Comparison of ENCODE assay signal across 11 cellular contexts in genomic region chr2:16507655-16508054, GRCh38.
DNase-seq lines count a peak whose midpoint lies in the region; ATAC-seq and TF ChIP-seq lines count a peak whose summit lies in the region.
"Had no signal": no experiment of that assay in that cellular context is flagged by ENCODE, and none has a peak within 500 bp of the region (broad histone marks: within the 10 kb centered on the region; RNA-seq: fewer than 3 reads in every experiment).

No MANE protein-coding gene starts in this region.

- no peaks in the 10 kb centered on the region for H3K9me3 ChIP-seq in iPS-15b (ENCODE audit: control insufficient read depth, insufficient read depth, low read length)

- H3K27me3 ChIP-seq in iPS-15b (ENCODE audit: control insufficient read depth, insufficient read depth, low read length) = peaks cover 27% of the 10 kb centered on the region

- no peak for ATAC-seq in stimulated activated naive CD8-positive, alpha-beta T cell treated with anti-CD3 and anti-CD28 coated beads, Interleukin-15, Interleukin-2, amounts not matched to agents 100 U/mL and 50 U/mL, for 24 hours
- ATAC-seq in GM21529 (IDR thresholded peaks at IDR 0.05; ENCODE audit: unreplicated experiment) = no peak

- no peak overlapping the region for H3K9ac ChIP-seq in iPS-15b (ENCODE audit: low read depth, low read length)

- peak overlapping the region; percentile 68 for H3K4me3 ChIP-seq in iPS-15b (ENCODE audit: low read depth, low read length)
- H3K4me3 ChIP-seq in retinal pigment epithelial cell (ENCODE audit: low read length) = peak overlapping the region; percentile 36

- no peaks in the 10 kb centered on the region for H3K36me3 ChIP-seq in iPS-15b (ENCODE audit: control insufficient read depth, insufficient read depth, low read length)

- TF ChIP-seq CTCF in GM13976 (IDR thresholded peaks at IDR 0.05; ENCODE audit: borderline replicate concordance, control extremely low read depth, extremely low read depth, insufficient read depth, missing control alignments) = no peak
- no peak for TF ChIP-seq CTCF in retinal pigment epithelial cell (conservative IDR thresholded peaks at IDR 0.05; ENCODE audit: low read depth, low read length)

- no peaks in the 10 kb centered on the region for H3K4me1 ChIP-seq in iPS-15b (ENCODE audit: control insufficient read depth, insufficient read depth, low read length)

- in situ Hi-C loops in GM13976 (cut with MboI; ENCODE audit: low sequenced_read_pairs, unreplicated experiment) = no loop called here

- DNase-seq in GM13976 (ENCODE audit: low spot score) = peak; percentile 30
- peak; percentile 20 for DNase-seq in astrocyte of the hippocampus (ENCODE audit: low read depth, low spot score)
- no peak for DNase-seq in retinal pigment epithelial cell (ENCODE audit: low read depth)
- no peak for DNase-seq in stimulated activated naive CD8-positive, alpha-beta T cell treated with anti-CD3 and anti-CD28 coated beads, Interleukin-15, Interleukin-2, amounts not matched to agents 100 U/mL and 50 U/mL, for 24 hours
- no peak for DNase-seq in cerebellum (ENCODE audit: low spot score)
- no peak for DNase-seq in stimulated activated CD4-positive, alpha-beta T cell treated with anti-CD3 and anti-CD28 coated beads, Interleukin-1b, Interleukin-23, amount 100 ng/mL, for 48 hours
- DNase-seq: DND-41, naive B cell, T-helper 9 cell had no signal

Comparison
In these comparisons a context has a peak if more than half of its experiments do, and no peak if none do; other contexts are left out.
1. DNase-seq: peak in GM13976 (single experiment) and astrocyte of the hippocampus (single experiment); none in retinal pigment epithelial cell (single experiment), stimulated activated naive CD8-positive, alpha-beta T cell treated with anti-CD3 and anti-CD28 coated beads, Interleukin-15, Interleukin-2, amounts not matched to agents 100 U/mL and 50 U/mL, for 24 hours (single experiment), cerebellum (single experiment) and stimulated activated CD4-positive, alpha-beta T cell treated with anti-CD3 and anti-CD28 coated beads, Interleukin-1b, Interleukin-23, amount 100 ng/mL, for 48 hours (single experiment).